ENCODE assay signal across 8 cellular contexts in the genomic region with DNA sequence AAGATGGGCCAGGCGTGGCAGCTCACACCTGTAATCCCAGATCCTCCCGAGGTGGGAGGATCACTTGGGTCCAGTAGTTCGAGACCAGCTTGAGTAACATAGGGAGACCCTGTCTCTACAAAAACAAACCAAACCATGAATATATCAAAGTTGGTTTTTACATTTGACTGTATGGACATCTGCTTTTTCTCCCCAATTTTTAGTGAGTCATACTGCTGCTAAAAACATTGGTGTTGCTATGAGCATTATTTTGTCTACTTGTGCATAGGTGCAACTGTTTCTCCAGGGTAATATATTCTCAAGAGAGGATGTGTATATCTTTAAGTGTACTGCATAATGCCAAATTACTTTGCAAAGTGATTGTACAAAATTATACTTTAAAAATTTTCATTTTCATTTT. TPM values are rescaled to one million over a fixed set of nuclear protein-coding genes. Genes with fewer than 3 reads are reported as not detected.
DNase-seq lines count a peak whose midpoint lies in the region; ATAC-seq and TF ChIP-seq lines count a peak whose summit lies in the region.

No MANE protein-coding gene starts in this region.

- H3K27me3 ChIP-seq in BLaER1: no peaks in the 10 kb centered on the region
- H3K27me3 ChIP-seq in Karpas-422 (ENCODE audit: low read length): no peaks in the 10 kb centered on the region

- peak overlapping the region; percentile 79 for H3K27ac Mint-ChIP-seq in central memory CD8-positive, alpha-beta T cell (ENCODE audit: low read depth)
- no peak overlapping the region for H3K27ac Mint-ChIP-seq in nephron progenitor cell

- H3K27ac ChIP-seq in BLaER1 (peak overlapping the region; percentile 96), Karpas-422 (ENCODE audit: low read length) (no peak overlapping the region)

- H3K4me2 ChIP-seq in BLaER1 (peak overlapping the region; percentile 91), Karpas-422 (ENCODE audit: low read depth, low read length, poor library complexity, severe bottlenecking) (peak overlapping the region; percentile 71)

- peaks cover 20% of the 10 kb centered on the region for H3K36me3 Mint-ChIP-seq in central memory CD8-positive, alpha-beta T cell (ENCODE audit: insufficient read depth)
- H3K36me3 Mint-ChIP-seq in nephron progenitor cell (ENCODE audit: low read depth): peaks cover 3% of the 10 kb centered on the region

- H4K20me1 ChIP-seq in BLaER1 (peaks cover 35% of the 10 kb centered on the region), Karpas-422 (ENCODE audit: insufficient read depth, low read depth, low read length) (peaks cover 11% of the 10 kb centered on the region)

- H3K9me2 ChIP-seq in Karpas-422 (replicated peaks; ENCODE audit: insufficient read depth, low read length): no peaks in the 10 kb centered on the region

- H3K79me2 ChIP-seq in Karpas-422 (ENCODE audit: low read length): peaks cover 46% of the 10 kb centered on the region

- peak overlapping the region; percentile 85 for H3K4me3 Mint-ChIP-seq in central memory CD8-positive, alpha-beta T cell
- H3K4me3 Mint-ChIP-seq in nephron progenitor cell: peak overlapping the region; percentile 98

- ATAC-seq in central memory CD8-positive, alpha-beta T cell (replicated peaks; ENCODE audit: extremely low read depth, poor library complexity, severe bottlenecking): no peak
- ATAC-seq in GM18498 (IDR thresholded peaks at IDR 0.05; ENCODE audit: unreplicated experiment): no peak
- no peak for ATAC-seq in HG03457 (IDR thresholded peaks at IDR 0.05; ENCODE audit: unreplicated experiment)
- ATAC-seq in HG03432 (IDR thresholded peaks at IDR 0.05; ENCODE audit: unreplicated experiment): no peak

- H3K9me3 Mint-ChIP-seq in central memory CD8-positive, alpha-beta T cell: no peaks in the 10 kb centered on the region
- no peaks in the 10 kb centered on the region for H3K9me3 Mint-ChIP-seq in nephron progenitor cell

- peaks cover 31% of the 10 kb centered on the region for H3K4me1 ChIP-seq in BLaER1
- peaks cover 20% of the 10 kb centered on the region for H3K4me1 ChIP-seq in Karpas-422 (ENCODE audit: low read length)

- H3K9ac ChIP-seq in BLaER1: peak overlapping the region; percentile 95
- H3K9ac ChIP-seq in Karpas-422 (ENCODE audit: low read length): peak overlapping the region; percentile 100

- peak; percentile 60 for DNase-seq in Karpas-422
- no peak for DNase-seq in central memory CD8-positive, alpha-beta T cell (ENCODE audit: low spot score in 2 of 2)
- no peak for DNase-seq in nephron progenitor cell
- no peak for DNase-seq in NK-92 treated with Interleukin-12 subunit alpha and Interleukin-12 subunit beta, amount 100 ng/mL, for 24 hours (lab: John Stamatoyannopoulos, UW)

- H2AFZ ChIP-seq in Karpas-422 (ENCODE audit: low read length): no peak overlapping the region

- no peak for TF ChIP-seq CTCF in nephron progenitor cell (IDR thresholded peaks at IDR 0.05)

- H3K9me3 ChIP-seq in BLaER1: no peaks in the 10 kb centered on the region
- H3K9me3 ChIP-seq in Karpas-422 (ENCODE audit: low read length): no peaks in the 10 kb centered on the region

- H3K4me3 ChIP-seq in BLaER1: peak overlapping the region; percentile 99
- H3K4me3 ChIP-seq in Karpas-422 (ENCODE audit: low read length): peak overlapping the region; percentile 100

- H3K36me3 ChIP-seq in BLaER1: peaks cover 25% of the 10 kb centered on the region
- peaks cover 9% of the 10 kb centered on the region; the same call in 1 of the 2 replicates for H3K36me3 ChIP-seq in Karpas-422 (ENCODE audit: insufficient read depth, low read length)

- H3K27me3 Mint-ChIP-seq in central memory CD8-positive, alpha-beta T cell: no peaks in the 10 kb centered on the region
- peaks cover 3% of the 10 kb centered on the region for H3K27me3 Mint-ChIP-seq in nephron progenitor cell (ENCODE audit: low read depth, poor library complexity)

- peaks cover 17% of the 10 kb centered on the region for H3K4me1 Mint-ChIP-seq in central memory CD8-positive, alpha-beta T cell
- peaks cover 28% of the 10 kb centered on the region for H3K4me1 Mint-ChIP-seq in nephron progenitor cell

RNA-seq across cellular contexts. Expression of gene TMEM248, which starts 0.8 kb away (rescaled TPM):
- 97.5 and 126 TPM in 2 replicates for total RNA-seq in Karpas-422 (2014; rRNA removed; shearing (Covaris generic); ENCODE audit: low replicate concordance)
